Comparison of ENCODE assay signal across 1 cellular context in the genomic region with DNA sequence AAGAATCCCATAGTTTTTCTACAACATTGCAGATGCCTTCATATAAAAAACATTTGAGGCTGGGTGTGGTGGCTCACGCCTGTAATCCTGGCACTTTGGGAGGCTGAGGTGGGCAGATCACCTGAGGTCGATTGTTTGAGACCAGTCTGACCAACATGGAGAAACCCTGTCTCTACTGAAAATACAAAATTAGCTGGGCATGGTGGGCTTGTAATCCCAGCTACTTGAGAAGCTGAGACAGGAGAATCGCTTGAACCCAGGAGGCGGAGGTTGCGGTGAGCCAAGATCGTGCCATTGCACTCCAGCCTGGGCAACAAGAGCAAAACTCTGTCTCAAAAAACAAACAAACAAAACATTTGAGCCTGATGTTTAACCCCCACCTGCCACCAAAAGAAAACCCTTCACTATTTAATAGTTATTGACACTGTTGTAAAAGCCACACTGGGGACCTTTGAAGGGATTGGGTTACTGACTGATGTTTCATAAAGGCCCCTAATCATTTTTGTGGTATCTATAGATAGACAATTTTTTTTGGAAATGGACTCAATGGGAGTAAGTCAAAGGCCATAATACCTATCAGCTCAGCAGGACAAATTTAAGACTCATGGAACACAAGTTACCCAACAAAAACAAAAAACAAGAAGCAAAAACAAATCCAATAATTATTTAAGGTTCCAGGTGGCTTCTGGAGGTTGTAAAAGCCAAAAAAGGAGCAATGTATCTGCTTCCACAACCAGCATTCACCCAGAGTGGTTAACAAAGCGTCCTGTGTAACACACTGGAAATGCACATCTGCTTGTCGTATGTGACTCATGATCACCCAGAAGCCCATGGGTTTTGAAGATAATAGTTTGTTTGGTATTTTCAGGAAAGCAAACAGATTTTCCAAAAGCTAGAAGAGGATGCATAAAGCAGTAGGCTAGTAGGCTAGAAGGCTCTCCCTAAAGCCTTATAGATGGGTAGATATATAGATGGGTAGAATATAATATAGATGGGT.
TF ChIP-seq lines count a peak whose summit lies in the region.

No MANE protein-coding gene starts in this region.

TF ChIP-seq in HepG2, 621 proteins besides CTCF, POLR2A, EP300 and RAD21:
- TF ChIP-seq, protein P1, sequence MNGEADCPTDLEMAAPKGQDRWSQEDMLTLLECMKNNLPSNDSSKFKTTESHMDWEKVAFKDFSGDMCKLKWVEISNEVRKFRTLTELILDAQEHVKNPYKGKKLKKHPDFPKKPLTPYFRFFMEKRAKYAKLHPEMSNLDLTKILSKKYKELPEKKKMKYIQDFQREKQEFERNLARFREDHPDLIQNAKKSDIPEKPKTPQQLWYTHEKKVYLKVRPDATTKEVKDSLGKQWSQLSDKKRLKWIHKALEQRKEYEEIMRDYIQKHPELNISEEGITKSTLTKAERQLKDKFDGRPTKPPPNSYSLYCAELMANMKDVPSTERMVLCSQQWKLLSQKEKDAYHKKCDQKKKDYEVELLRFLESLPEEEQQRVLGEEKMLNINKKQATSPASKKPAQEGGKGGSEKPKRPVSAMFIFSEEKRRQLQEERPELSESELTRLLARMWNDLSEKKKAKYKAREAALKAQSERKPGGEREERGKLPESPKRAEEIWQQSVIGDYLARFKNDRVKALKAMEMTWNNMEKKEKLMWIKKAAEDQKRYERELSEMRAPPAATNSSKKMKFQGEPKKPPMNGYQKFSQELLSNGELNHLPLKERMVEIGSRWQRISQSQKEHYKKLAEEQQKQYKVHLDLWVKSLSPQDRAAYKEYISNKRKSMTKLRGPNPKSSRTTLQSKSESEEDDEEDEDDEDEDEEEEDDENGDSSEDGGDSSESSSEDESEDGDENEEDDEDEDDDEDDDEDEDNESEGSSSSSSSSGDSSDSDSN (CRISPR knock-in tag; IDR thresholded peaks at IDR 0.05) = no peak
- TF ChIP-seq FOSL2 (CRISPR knock-in tag; IDR thresholded peaks at IDR 0.05) = peak; percentile 35; the same call in 1 of the 2 replicates
TF ChIP-seq in HepG2: peak in this region for 1.
